Comparison of ENCODE assay signal across 8 cellular contexts in the genomic region with DNA sequence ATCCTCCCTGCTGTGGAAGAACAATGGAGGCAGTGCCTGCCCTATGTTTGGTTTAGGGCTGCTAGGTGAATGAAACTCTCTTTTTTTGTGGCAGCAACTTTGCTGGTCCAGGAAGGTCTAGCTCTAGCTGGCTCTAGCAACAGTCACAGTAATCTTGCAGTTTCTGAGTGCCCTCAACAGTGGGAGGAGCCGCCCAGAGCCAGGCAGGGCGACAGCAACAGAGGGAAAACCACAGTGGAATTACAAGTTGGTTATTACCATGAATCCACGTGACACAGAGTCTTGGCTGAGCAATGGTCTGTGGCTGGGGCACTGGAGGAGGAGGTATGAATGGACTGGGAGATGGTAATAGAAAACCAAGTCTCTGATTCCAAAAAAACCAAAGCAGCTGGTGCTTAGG. TPM values are rescaled to one million over a fixed set of nuclear protein-coding genes. Genes with fewer than 3 reads are reported as not detected.
A peak's percentile ranks its signal among the peaks of the same experiment; 100 is the strongest.
DNase-seq lines count a peak whose midpoint lies in the region; ATAC-seq, FAIRE-seq and TF ChIP-seq lines count a peak whose summit lies in the region.

No MANE protein-coding gene starts in this region.

- peaks cover 13% of the 10 kb centered on the region for H3K36me3 Mint-ChIP-seq in nephron progenitor cell (ENCODE audit: low read depth)

- no peak overlapping the region for H3K4me3 ChIP-seq in esophagus (ENCODE audit: low read depth in 1 of 2, low read length in 2 of 2)

- H3K27ac Mint-ChIP-seq in nephron progenitor cell: peak overlapping the region; percentile 9

- DNase-seq in GM12891 (ENCODE audit: insufficient read length, low spot score) (no peak), HS-5 (ENCODE audit: low read depth) (peak; percentile 39), SW480 (ENCODE audit: low spot score) (peak; percentile 76), nephron progenitor cell (no peak), cerebellar cortex (ENCODE audit: low spot score) (no peak), left lobe of liver (ENCODE audit: low spot score) (no peak)

- no peaks in the 10 kb centered on the region for H3K9me3 Mint-ChIP-seq in nephron progenitor cell

- H3K27me3 Mint-ChIP-seq in nephron progenitor cell (ENCODE audit: low read depth, poor library complexity): peaks cover 3% of the 10 kb centered on the region

- H3K36me3 ChIP-seq in esophagus (ENCODE audit: control insufficient read depth in 2 of 2, insufficient read depth in 2 of 2, low read length in 1 of 2): peaks cover 10 to 27% of the 10 kb centered on the region in 2 donors

- FAIRE-seq in GM12891 (lab: Jason Lieb, UNC): peak; percentile 41

- ATAC-seq in GM18868 (IDR thresholded peaks at IDR 0.05; ENCODE audit: unreplicated experiment) (no peak), left lobe of liver (no peak)

- TF ChIP-seq CTCF in nephron progenitor cell (IDR thresholded peaks at IDR 0.05): no peak

- no peak for TF ChIP-seq POLR2A in GM12891 (IDR thresholded peaks at IDR 0.05; ENCODE audit: low read depth, low read length)

- WGBS in esophagus, 2 donors: 27 to 44% methylated on average over 3 of the region's 3 CpGs

- no peaks in the 10 kb centered on the region for H3K27me3 ChIP-seq in esophagus (ENCODE audit: control insufficient read depth in 1 of 2, insufficient read depth in 2 of 2, low read length in 2 of 2)

- peaks cover 50% of the 10 kb centered on the region for H3K4me1 Mint-ChIP-seq in nephron progenitor cell

- peak overlapping the region; percentile 1 to 73 for H3K27ac ChIP-seq in esophagus (ENCODE audit: low read depth in 2 of 2, low read length in 1 of 2)

- no peak overlapping the region for H3K4me3 Mint-ChIP-seq in nephron progenitor cell

- H3K9me3 ChIP-seq in esophagus (ENCODE audit: control insufficient read depth in 2 of 2, insufficient read depth in 1 of 2, low read depth in 1 of 2, low read length in 1 of 2): no peaks in the 10 kb centered on the region

- peaks cover 0 to 11% of the 10 kb centered on the region in 2 donors for H3K4me1 ChIP-seq in esophagus (ENCODE audit: control insufficient read depth in 2 of 2, insufficient read depth in 2 of 2, low read length in 1 of 2)

TF ChIP-seq in GM12891, 5 proteins besides CTCF, POLR2A, EP300 and RAD21:
- TF ChIP-seq SPI1 (IDR thresholded peaks at IDR 0.05; ENCODE audit: low read depth, low read length) (no peak), POLR2AphosphoS5 (IDR thresholded peaks at IDR 0.05; ENCODE audit: low read depth, low read length) (no peak), POU2F2 (IDR thresholded peaks at IDR 0.05; ENCODE audit: low read depth, low read length) (no peak), PAX5 (IDR thresholded peaks at IDR 0.05; ENCODE audit: insufficient read depth, low read length, severe bottlenecking) (no peak), TAF1 (IDR thresholded peaks at IDR 0.05; ENCODE audit: low read depth, low read length) (no peak)

RNA-seq across cellular contexts. Expression of gene HSPB9, which starts 10.3 kb away (rescaled TPM):
- 0.14 TPM for polyA plus RNA-seq in GM12891 (2012; ENCODE audit: low read depth, missing spikeins)
- under 1 TPM; 0.04 TPM for polyA plus RNA-seq in esophagus
- total RNA-seq in left lobe of liver: 1.1 TPM

RNA-seq across cellular contexts. Expression of gene KAT2A, which starts 11.8 kb away (rescaled TPM):
- polyA plus RNA-seq in GM12891 (2012; ENCODE audit: low read depth, missing spikeins): 25.3 TPM
- polyA plus RNA-seq in esophagus: 10 to 100 TPM; 34.2 to 86.6 TPM
- total RNA-seq in left lobe of liver: 30.8 TPM

RNA-seq across cellular contexts. Expression of gene DHX58, which starts 20.4 kb away (rescaled TPM):
- 21.0 TPM for polyA plus RNA-seq in GM12891 (2012; ENCODE audit: low read depth, missing spikeins)
- 10 to 100 TPM in 1 of 2 donors, 1 to 10 TPM in 1; 8.3 to 17.8 TPM for polyA plus RNA-seq in esophagus
- total RNA-seq in left lobe of liver: 30.3 TPM

RNA-seq across cellular contexts. Expression of gene RAB5C, which starts 21.8 kb away (rescaled TPM):
- polyA plus RNA-seq in GM12891 (2012; ENCODE audit: low read depth, missing spikeins): 58.1 TPM
- 10 to 100 TPM; 61.8 to 93.4 TPM for polyA plus RNA-seq in esophagus
- 56.3 TPM for total RNA-seq in left lobe of liver

RNA-seq across cellular contexts. Expression of gene ZNF385C, which starts 34.7 kb away (rescaled TPM):
- polyA plus RNA-seq in GM12891 (2012; ENCODE audit: low read depth, missing spikeins): 1.1 TPM
- polyA plus RNA-seq in esophagus: under 1 TPM; 0.12 to 0.24 TPM
- 0.13 TPM for total RNA-seq in left lobe of liver

Comparison
In these comparisons a context has a peak if more than half of its experiments do, and no peak if none do; other contexts are left out.
1. DNase-seq: peak in HS-5 (single experiment) and SW480 (single experiment); none in GM12891 (single experiment), nephron progenitor cell (single experiment), cerebellar cortex (single experiment) and left lobe of liver (single experiment).